In genomic region chr16:70754371-70754770, GRCh38 we compare ENCODE assay signal across 26 cellular contexts. TPM values are rescaled to one million over a fixed set of nuclear protein-coding genes. Genes with fewer than 3 reads are reported as not detected.
DNase-seq lines count a peak whose midpoint lies in the region; ATAC-seq and TF ChIP-seq lines count a peak whose summit lies in the region.
"Had no signal": no experiment of that assay in that cellular context is flagged by ENCODE, and none has a peak within 500 bp of the region (broad histone marks: within the 10 kb centered on the region; RNA-seq: fewer than 3 reads in every experiment).

No MANE protein-coding gene starts in this region.

- H3K36me3 ChIP-seq in left ventricle myocardium inferior: peaks cover 26% of the 10 kb centered on the region
- peaks cover 0 to 51% (median 0%) of the 10 kb centered on the region in 9 donors for H3K36me3 ChIP-seq in heart right ventricle
- H3K36me3 ChIP-seq: uterus had no signal

- H3K9me3 ChIP-seq in left ventricle myocardium inferior (replicated peaks) (no peaks in the 10 kb centered on the region), heart right ventricle (no peaks in the 10 kb centered on the region)
- H3K9me3 ChIP-seq: heart left ventricle, uterus had no signal

- 94 to 97% methylated on average over 11 of the region's 11 CpGs for WGBS in heart right ventricle, 2 donors

- DNase-seq in left ventricle myocardium inferior: peak; percentile 8
- no peak for DNase-seq in heart right ventricle
- peak; percentile 72 for DNase-seq in posterior vena cava (ENCODE audit: low spot score)
- no peak for DNase-seq in NCI-H524 treated with DMSO at 0.1 percent for 48 hours (lab: John Stamatoyannopoulos, UW)
- DNase-seq in COLO668 (lab: John Stamatoyannopoulos, UW; ENCODE audit: unreplicated experiment): no peak
- no peak for DNase-seq in activated CD8-positive, alpha-beta memory T cell treated with anti-CD3 and anti-CD28 coated beads, Interleukin-2, amount 50 U/mL, for 48 hours
- DNase-seq in superior temporal gyrus (ENCODE audit: extremely low spot score): no peak
- DNase-seq: activated CD4-positive, alpha-beta T cell treated with anti-CD3 and anti-CD28 coated beads for 1 hour; activated CD8-positive, alpha-beta memory T cell treated with anti-CD3 and anti-CD28 coated beads for 24 hours; activated gamma-delta T cell treated with Interleukin-2 at 50 U/mL for 16 hours; activated T-cell treated with anti-CD3 and anti-CD28 coated beads, Interleukin-2, amount 50 U/mL, for 1 hour; brain microvascular endothelial cell; CD8-positive, alpha-beta memory T cell; DMS153; effector memory CD8-positive, alpha-beta T cell; foreskin keratinocyte; GOT3; heart left ventricle; NCI-H446 treated with DMSO at 0.1 percent for 48 hours; small intestine; stimulated activated CD4-positive, alpha-beta T cell treated with anti-CD3 and anti-CD28 coated beads, Interleukin-1b, Interleukin-23, amount 100 ng/mL, for 48 hours; T-helper 17 cell; uterus had no signal

- H3K27me3 ChIP-seq in left ventricle myocardium inferior (ENCODE audit: low read depth) (no peaks in the 10 kb centered on the region), heart right ventricle (no peaks in the 10 kb centered on the region), layer of hippocampus (ENCODE audit: control insufficient read depth, insufficient read depth, low read length) (no peaks in the 10 kb centered on the region)
- H3K27me3 ChIP-seq: brain microvascular endothelial cell, foreskin keratinocyte, heart left ventricle, uterus had no signal

- no peak overlapping the region for H3K27ac ChIP-seq in left ventricle myocardium inferior (replicated peaks)
- H3K27ac ChIP-seq in heart right ventricle: no peak overlapping the region
- peak overlapping the region; percentile 85 for H3K27ac ChIP-seq in layer of hippocampus (ENCODE audit: low read depth, low read length)
- H3K27ac ChIP-seq: brain microvascular endothelial cell, foreskin keratinocyte, heart left ventricle, HL-60, SK-N-MC, uterus had no signal

- H3K4me1 ChIP-seq in left ventricle myocardium inferior: peaks cover 41% of the 10 kb centered on the region
- H3K4me1 ChIP-seq in heart right ventricle: peaks cover 12 to 40% (median 31%) of the 10 kb centered on the region in 9 donors
- H3K4me1 ChIP-seq: foreskin keratinocyte had no signal

- ATAC-seq in heart right ventricle: no peak
- ATAC-seq: effector memory CD8-positive, alpha-beta T cell; heart left ventricle; T-helper 17 cell had no signal

- intact Hi-C loops in left ventricle myocardium inferior (cut with micrococcal nuclease): no loop called here
- intact Hi-C loops in heart right ventricle (cut with DNase I): loop anchor here in 2 of 10 donors (5.0 to 10.0 kb wide), 2 partner anchors 72 to 420 kb away; no protein-coding TSS in a partner anchor
- intact Hi-C loops in posterior vena cava (cut with DNase I): loop anchor here in 1 of 2 donors (5.0 kb wide), 1 partner anchor 72 kb away; no protein-coding TSS in a partner anchor

- TF ChIP-seq CTCF in left ventricle myocardium inferior (IDR thresholded peaks at IDR 0.05; ENCODE audit: borderline replicate concordance) (no peak), heart right ventricle (IDR thresholded peaks at IDR 0.05) (no peak)

- no peak overlapping the region for H3K4me3 ChIP-seq in left ventricle myocardium inferior
- no peak overlapping the region for H3K4me3 ChIP-seq in heart right ventricle
- H3K4me3 ChIP-seq: heart left ventricle, SK-N-MC, uterus had no signal

RNA-seq across cellular contexts. Expression of gene VAC14, which starts 46.6 kb away (rescaled TPM):
- 21.0 TPM for total RNA-seq in left ventricle myocardium inferior
- total RNA-seq in heart right ventricle: 10 to 100 TPM; 19.2 to 27.9 (median 22.7) TPM
- 10 to 100 TPM; 27.1 to 43.7 TPM for polyA plus RNA-seq in heart right ventricle
- 10 to 100 TPM; 25.8 to 28.4 TPM for total RNA-seq in posterior vena cava

Comparison
In these comparisons a context has a peak if more than half of its experiments do, and no peak if none do; other contexts are left out.
1. DNase-seq: peak in left ventricle myocardium inferior (single experiment) and posterior vena cava (single experiment); none in heart right ventricle (0 of 2), NCI-H524 treated with DMSO at 0.1 percent for 48 hours (single experiment), COLO668 (single experiment), activated CD8-positive, alpha-beta memory T cell treated with anti-CD3 and anti-CD28 coated beads, Interleukin-2, amount 50 U/mL, for 48 hours (single experiment) and superior temporal gyrus (single experiment).